ENCODE assay signal across 12 cellular contexts in the genomic region with DNA sequence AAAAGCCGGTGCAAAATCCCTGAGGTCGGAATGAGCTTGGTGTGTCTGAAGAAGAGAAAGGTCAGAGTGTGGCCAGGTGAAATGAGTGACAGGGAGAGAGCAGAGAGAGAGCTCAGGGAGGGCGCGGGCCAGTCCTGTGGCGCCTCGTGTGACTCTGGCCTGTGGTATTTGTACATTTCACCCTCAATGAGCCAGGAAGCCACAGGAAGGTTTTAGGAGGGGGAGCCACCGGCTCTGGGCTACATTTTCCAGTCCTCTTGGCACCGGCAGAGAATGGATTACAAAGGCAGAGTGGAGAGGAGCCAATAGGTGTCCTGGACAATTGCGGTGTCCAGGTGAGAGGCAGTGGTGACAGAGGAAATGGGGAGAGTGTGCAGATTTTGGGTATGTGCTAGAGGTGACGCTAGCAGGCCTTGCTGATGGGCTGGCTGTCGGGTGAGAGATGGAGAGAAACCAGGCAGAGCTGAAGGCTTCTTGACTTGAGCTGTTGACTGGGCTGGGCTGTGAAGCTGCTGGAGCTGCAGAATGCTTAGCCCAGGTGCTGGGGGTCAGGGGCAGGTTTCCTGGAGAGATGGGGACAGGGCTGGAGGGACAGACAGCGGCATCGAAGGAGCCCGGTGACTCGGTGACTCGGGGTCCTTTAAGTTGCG. TPM values are rescaled to one million over a fixed set of nuclear protein-coding genes. Genes with fewer than 3 reads are reported as not detected.
DNase-seq lines count a peak whose midpoint lies in the region; ATAC-seq and TF ChIP-seq lines count a peak whose summit lies in the region.
"Had no signal": no experiment of that assay in that cellular context is flagged by ENCODE, and none has a peak within 500 bp of the region (broad histone marks: within the 10 kb centered on the region; RNA-seq: fewer than 3 reads in every experiment).

No MANE protein-coding gene starts in this region.

- no peak overlapping the region for H3K4me3 Mint-ChIP-seq in osteocyte (ENCODE audit: unreplicated experiment)

- H3K36me3 Mint-ChIP-seq in osteocyte (ENCODE audit: unreplicated experiment): no peaks in the 10 kb centered on the region

- H3K27ac Mint-ChIP-seq in osteocyte (ENCODE audit: unreplicated experiment): peak overlapping the region; percentile 3

- peaks cover 32% of the 10 kb centered on the region for H3K4me1 Mint-ChIP-seq in osteocyte (ENCODE audit: unreplicated experiment)

- no peaks in the 10 kb centered on the region for H3K27me3 Mint-ChIP-seq in osteocyte (ENCODE audit: unreplicated experiment)

- H3K27me3 ChIP-seq in H7 (ENCODE audit: control insufficient read depth, insufficient read depth, low read length): no peaks in the 10 kb centered on the region

- H3K9me3 Mint-ChIP-seq in osteocyte (ENCODE audit: unreplicated experiment): no peaks in the 10 kb centered on the region

- no peak for TF ChIP-seq CTCF in osteocyte (IDR thresholded peaks at IDR 0.05)

- no peak overlapping the region for H3K4me3 ChIP-seq in H7 (ENCODE audit: insufficient read depth, low read depth, low read length)
- H3K4me3 ChIP-seq: thoracic aorta had no signal

- H3K36me3 ChIP-seq in H7 (replicated peaks; ENCODE audit: control insufficient read depth, insufficient read depth, low read length): no peaks in the 10 kb centered on the region
- H3K36me3 ChIP-seq: thoracic aorta had no signal

- DNase-seq in H7 (peak; percentile 62), SW480 (ENCODE audit: low spot score) (peak; percentile 71), fibroblast of peridontal ligament (ENCODE audit: extremely low read depth) (peak; percentile 41), osteocyte (ENCODE audit: extremely low spot score, unreplicated experiment) (no peak)
- no peak for DNase-seq in activated CD4-positive, alpha-beta T cell treated with anti-CD3 and anti-CD28 coated beads for 4 hours
- DNase-seq: DMS 273 treated with DMSO at 0.1 percent for 48 hours, kidney, NCI-H524 had no signal

- ATAC-seq in GM21576 (IDR thresholded peaks at IDR 0.05; ENCODE audit: unreplicated experiment) (no peak), GM19397 (IDR thresholded peaks at IDR 0.05; ENCODE audit: unreplicated experiment) (no peak)
- no peak for ATAC-seq in activated CD4-positive, CD25-positive, alpha-beta regulatory T cell treated with anti-CD3 and anti-CD28 coated beads, Interleukin-2, amount 50 U/mL, for 24 hours

RNA-seq across cellular contexts. Expression of a gene that starts 38.1 kb away (rescaled TPM):
- 16.6 and 18.0 TPM in 2 replicates for total RNA-seq in H7 (2014; rRNA removed; shearing (Covaris generic))
- total RNA-seq in osteocyte: 29.2 and 29.9 TPM in 2 replicates

Comparison
In these comparisons a context has a peak if more than half of its experiments do, and no peak if none do; other contexts are left out.
1. DNase-seq: peak in H7 (single experiment), SW480 (single experiment) and fibroblast of peridontal ligament (single experiment); none in osteocyte (single experiment) and activated CD4-positive, alpha-beta T cell treated with anti-CD3 and anti-CD28 coated beads for 4 hours (0 of 2).